In the genomic region with DNA sequence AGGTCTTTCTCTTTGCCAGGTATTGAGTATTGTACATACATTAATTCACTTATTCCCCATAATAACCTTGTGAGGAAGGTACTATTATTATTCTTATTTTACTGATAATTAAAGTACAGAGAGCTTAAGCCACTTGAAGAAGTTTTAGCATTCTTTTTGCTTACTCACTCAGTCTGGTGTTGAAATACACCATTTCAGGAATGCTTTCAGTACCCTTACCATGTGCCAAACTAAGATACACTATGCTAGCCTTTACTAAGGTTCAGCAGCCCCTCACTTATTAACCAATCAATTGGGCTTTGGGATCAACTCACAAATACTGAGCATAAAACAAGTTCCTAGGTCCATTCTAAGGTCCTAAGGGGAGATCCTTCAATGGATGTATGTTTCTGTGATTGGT, we compare ENCODE assay signal across 18 cellular contexts.
"Had no signal": no experiment of that assay in that cellular context is flagged by ENCODE, and none has a peak within 500 bp of the region (broad histone marks: within the 10 kb centered on the region; RNA-seq: fewer than 3 reads in every experiment).

No MANE protein-coding gene starts in this region.

- H3K4me3 Mint-ChIP-seq: endodermal cell; naive thymus-derived CD8-positive, alpha-beta T cell; stimulated activated naive B cell treated with anti-CD40 and anti-IgM and Interleukin-4, amounts not matched to agents 10 μg/mL and 1 μg/mL and 100 μg/mL, for 72 hours had no signal

- H3K27me3 Mint-ChIP-seq: stimulated activated naive B cell treated with anti-CD40 and anti-IgM and Interleukin-4, amounts not matched to agents 10 μg/mL and 1 μg/mL and 100 μg/mL, for 72 hours had no signal

- H3K9me3 ChIP-seq: colonic mucosa, heart left ventricle, mucosa of descending colon, neutrophil, psoas muscle, stomach, thoracic aorta, transverse colon had no signal

- H3K4me1 ChIP-seq: colonic mucosa, heart left ventricle, psoas muscle, stomach, transverse colon had no signal

- H3K27me3 ChIP-seq: colonic mucosa, neutrophil, stomach, transverse colon had no signal

- H3K36me3 Mint-ChIP-seq: naive thymus-derived CD8-positive, alpha-beta T cell; stimulated activated naive B cell treated with anti-CD40 and anti-IgM and Interleukin-4, amounts not matched to agents 10 μg/mL and 1 μg/mL and 100 μg/mL, for 72 hours had no signal

- DNase-seq: cerebellar nuclear complex; colonic mucosa; dermis blood vessel endothelial cell; endodermal cell; hippocampal formation; kidney glomerular epithelial cell; mucosa of descending colon; naive thymus-derived CD8-positive, alpha-beta T cell; psoas muscle; stimulated activated CD4-positive, alpha-beta T cell treated with anti-CD3 and anti-CD28 coated beads, Interleukin-2, amount 100 ng/mL, for 24 hours; stimulated activated CD4-positive, alpha-beta T cell treated with anti-CD3 and anti-CD28 coated beads, Interleukin-4, amount 100 ng/mL, for 4 hours; stimulated activated naive B cell treated with anti-CD40 and anti-IgM and Interleukin-4, amounts not matched to agents 10 μg/mL and 1 μg/mL and 100 μg/mL, for 72 hours; stomach; transverse colon had no signal

- H3K36me3 ChIP-seq: colonic mucosa, heart left ventricle, neutrophil, stomach, thoracic aorta, transverse colon had no signal

- H3K4me1 Mint-ChIP-seq: naive thymus-derived CD8-positive, alpha-beta T cell; stimulated activated naive B cell treated with anti-CD40 and anti-IgM and Interleukin-4, amounts not matched to agents 10 μg/mL and 1 μg/mL and 100 μg/mL, for 72 hours had no signal

- H3K27ac Mint-ChIP-seq: endodermal cell; naive thymus-derived CD8-positive, alpha-beta T cell; stimulated activated naive B cell treated with anti-CD40 and anti-IgM and Interleukin-4, amounts not matched to agents 10 μg/mL and 1 μg/mL and 100 μg/mL, for 72 hours had no signal

- H3K27ac ChIP-seq: colonic mucosa, heart left ventricle, neutrophil, psoas muscle, skin epidermis, stomach, thoracic aorta, transverse colon had no signal

- H3K9me3 Mint-ChIP-seq: endodermal cell had no signal

- H3K4me3 ChIP-seq: colonic mucosa, heart left ventricle, mucosa of descending colon, psoas muscle, skin epidermis, stomach, thoracic aorta, transverse colon had no signal
